Comparison of ENCODE assay signal across 1 cellular context in the genomic region with DNA sequence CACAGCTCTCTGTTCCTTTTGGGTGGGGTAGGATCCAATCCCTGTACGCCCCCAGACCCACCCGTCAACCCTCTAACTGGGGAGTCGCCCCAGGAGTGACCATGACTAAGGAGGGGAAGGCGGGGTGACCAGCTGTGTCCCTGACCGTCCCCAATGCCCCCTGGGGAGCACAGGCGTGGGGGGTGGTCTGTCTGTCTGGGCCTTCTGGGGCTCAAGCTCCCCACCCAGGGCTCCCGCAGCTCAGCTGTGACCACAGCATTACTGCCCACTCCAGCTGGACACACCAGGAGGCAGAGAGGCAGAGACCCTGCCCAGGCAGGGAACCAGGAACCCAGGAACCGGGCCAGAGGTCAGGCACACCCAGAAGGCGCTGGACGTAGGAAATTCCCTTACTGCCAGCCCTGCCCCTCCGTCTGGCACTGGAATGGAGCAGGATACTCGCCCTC.
TF ChIP-seq lines count a peak whose summit lies in the region.

No MANE protein-coding gene starts in this region.

TF ChIP-seq in endothelial cell of umbilical vein, 7 proteins besides CTCF, POLR2A, EP300 and RAD21:
- TF ChIP-seq, protein P1, sequence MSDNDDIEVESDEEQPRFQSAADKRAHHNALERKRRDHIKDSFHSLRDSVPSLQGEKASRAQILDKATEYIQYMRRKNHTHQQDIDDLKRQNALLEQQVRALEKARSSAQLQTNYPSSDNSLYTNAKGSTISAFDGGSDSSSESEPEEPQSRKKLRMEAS (IDR thresholded peaks at IDR 0.05; ENCODE audit: insufficient read depth, insufficient read length), result no peak
- TF ChIP-seq EZH2 (IDR thresholded peaks at IDR 0.05; ENCODE audit: borderline replicate concordance, low read depth, low read length, severe bottlenecking) (no peak), JUN (IDR thresholded peaks at IDR 0.05; ENCODE audit: borderline replicate concordance, insufficient read depth, insufficient read length, low read depth) (no peak), GATA2 (IDR thresholded peaks at IDR 0.05; ENCODE audit: insufficient read depth, insufficient read length, low read depth, low read length) (no peak), POLR2AphosphoS5 (IDR thresholded peaks at IDR 0.05; ENCODE audit: insufficient read depth, low read depth, low read length) (no peak), FOS (IDR thresholded peaks at IDR 0.05; ENCODE audit: borderline replicate concordance, insufficient read depth, low read length) (no peak), MYC (IDR thresholded peaks at IDR 0.05; ENCODE audit: low read depth, low read length) (no peak)
